In genomic region chr10:101453318-101453717, GRCh38 we compare ENCODE assay signal across 17 cellular contexts.
"Had no signal": no experiment of that assay in that cellular context is flagged by ENCODE, and none has a peak within 500 bp of the region (broad histone marks: within the 10 kb centered on the region; RNA-seq: fewer than 3 reads in every experiment).

No MANE protein-coding gene starts in this region.

- H3K36me3 ChIP-seq: brain microvascular endothelial cell, lower lobe of right lung, tibial artery had no signal

- H3K4me1 ChIP-seq: lower lobe of right lung, tibial artery had no signal

- DNase-seq: activated CD4-positive, alpha-beta memory T cell treated with anti-CD3 and anti-CD28 coated beads for 36 hours; activated CD4-positive, alpha-beta T cell treated with anti-CD3 and anti-CD28 coated beads for 36 hours; activated naive CD4-positive, alpha-beta T cell treated with anti-CD3 and anti-CD28 coated beads for 36 hours; aorta; brain microvascular endothelial cell; foreskin melanocyte; glutamatergic neuron; hippocampal formation; lower lobe of right lung; occipital lobe; posterior cingulate gyrus; stimulated activated CD4-positive, alpha-beta T cell treated with anti-CD3 and anti-CD28 coated beads, Interleukin-2, amount 100 ng/mL, for 24 hours; stimulated activated naive CD8-positive, alpha-beta T cell treated with anti-CD3 and anti-CD28 coated beads, Interleukin-15, Interleukin-2, amounts not matched to agents 100 U/mL and 50 U/mL, for 24 hours; substantia nigra; tibial artery had no signal

- H3K9me3 ChIP-seq: lower lobe of right lung, tibial artery had no signal

- H3K4me3 ChIP-seq: coronary artery, lower lobe of right lung, tibial artery had no signal

- H3K27me3 ChIP-seq: brain microvascular endothelial cell, tibial artery had no signal

- H3K27ac ChIP-seq: brain microvascular endothelial cell, coronary artery, lower lobe of right lung, tibial artery had no signal

- ATAC-seq: esophagus mucosa, lower lobe of right lung had no signal
